In genomic region chr6:100126682-100127484, GRCh38 we compare ENCODE assay signal across 1 cellular context.
TF ChIP-seq lines count a peak whose summit lies in the region.

No MANE protein-coding gene starts in this region.

TF ChIP-seq in SK-N-SH, 30 proteins besides CTCF, POLR2A, EP300 and RAD21 (continued from another document):
- TF ChIP-seq SIN3A (IDR thresholded peaks at IDR 0.05; ENCODE audit: borderline replicate concordance, low read depth, low read length), result no peak
- TF ChIP-seq GABPA (IDR thresholded peaks at IDR 0.05; ENCODE audit: low read depth), result no peak
- TF ChIP-seq FOSL2 (IDR thresholded peaks at IDR 0.05; ENCODE audit: borderline replicate concordance, low read depth), result no peak
- no peak for TF ChIP-seq GATA2 (CRISPR knock-in tag; IDR thresholded peaks at IDR 0.05)
- TF ChIP-seq TEAD4 (IDR thresholded peaks at IDR 0.05; ENCODE audit: borderline replicate concordance, insufficient read depth), result no peak
- no peak for TF ChIP-seq RFX5 (IDR thresholded peaks at IDR 0.05; ENCODE audit: low read length)
